In genomic region chrX:25427873-25428555, GRCh38 we compare ENCODE assay signal across 17 cellular contexts.
A peak's percentile ranks its signal among the peaks of the same experiment; 100 is the strongest.
DNase-seq lines count a peak whose midpoint lies in the region; ATAC-seq and TF ChIP-seq lines count a peak whose summit lies in the region.
"Had no signal": no experiment of that assay in that cellular context is flagged by ENCODE, and none has a peak within 500 bp of the region (broad histone marks: within the 10 kb centered on the region; RNA-seq: fewer than 3 reads in every experiment).

No MANE protein-coding gene starts in this region.

- H3K9me3 Mint-ChIP-seq in mesothelial cell of epicardium = peaks cover 55% of the 10 kb centered on the region
- H3K9me3 Mint-ChIP-seq in activated naive CD8-positive, alpha-beta T cell treated with anti-CD3 and anti-CD28 coated beads, Interleukin-2, amount 50 U/mL, for 24 hours = no peaks in the 10 kb centered on the region
- H3K9me3 Mint-ChIP-seq: activated CD8-positive, alpha-beta T cell treated with anti-CD3 and anti-CD28 coated beads for 36 hours had no signal

- H3K36me3 Mint-ChIP-seq in mesothelial cell of epicardium = no peaks in the 10 kb centered on the region
- H3K36me3 Mint-ChIP-seq in activated naive CD8-positive, alpha-beta T cell treated with anti-CD3 and anti-CD28 coated beads, Interleukin-2, amount 50 U/mL, for 24 hours (ENCODE audit: low read depth) = no peaks in the 10 kb centered on the region
- H3K36me3 Mint-ChIP-seq: memory B cell; stimulated activated effector memory CD8-positive, alpha-beta T cell treated with anti-CD3 and anti-CD28 coated beads, Interleukin-12 subunit alpha, Interleukin-12 subunit beta, amount 100 ng/mL, for 72 hours had no signal

- peak; percentile 12 for TF ChIP-seq CTCF in mesothelial cell of epicardium (IDR thresholded peaks at IDR 0.05; ENCODE audit: unreplicated experiment)

- no peak for ATAC-seq in activated naive CD8-positive, alpha-beta T cell treated with anti-CD3 and anti-CD28 coated beads, Interleukin-2, amount 50 U/mL, for 24 hours
- ATAC-seq in GM18873 (IDR thresholded peaks at IDR 0.05; ENCODE audit: low FRiP score, unreplicated experiment) = no peak
- ATAC-seq in GM19463 (IDR thresholded peaks at IDR 0.05; ENCODE audit: unreplicated experiment) = no peak
- ATAC-seq: activated CD8-positive, alpha-beta T cell treated with anti-CD3 and anti-CD28 coated beads for 36 hours; stimulated activated effector memory CD8-positive, alpha-beta T cell treated with anti-CD3 and anti-CD28 coated beads, Interleukin-12 subunit alpha, Interleukin-12 subunit beta, amount 100 ng/mL, for 72 hours had no signal

- DNase-seq in DMS 273 (lab: John Stamatoyannopoulos, UW; ENCODE audit: unreplicated experiment) = peak; percentile 13
- no peak for DNase-seq in DMS 273 treated with DMSO at 0.1 percent for 48 hours (lab: John Stamatoyannopoulos, UW)
- peak; percentile 4 for DNase-seq in HT1080 (ENCODE audit: low read depth)
- peak; percentile 9 for DNase-seq in UCSD-AML1 (lab: John Stamatoyannopoulos, UW; ENCODE audit: unreplicated experiment)
- DNase-seq in mesothelial cell of epicardium (ENCODE audit: low spot score in 2 of 2, unreplicated experiment in 2 of 2) = no peak
- DNase-seq in activated naive CD8-positive, alpha-beta T cell treated with anti-CD3 and anti-CD28 coated beads, Interleukin-2, amount 50 U/mL, for 24 hours = no peak
- DNase-seq: activated CD8-positive, alpha-beta T cell treated with anti-CD3 and anti-CD28 coated beads for 36 hours; head of caudate nucleus; kidney; NCI-H2029 treated with DMSO at 0.1 percent for 48 hours; NCI-H524 treated with DMSO at 0.1 percent for 48 hours had no signal

- no peaks in the 10 kb centered on the region for H3K4me1 Mint-ChIP-seq in mesothelial cell of epicardium
- no peaks in the 10 kb centered on the region for H3K4me1 Mint-ChIP-seq in activated naive CD8-positive, alpha-beta T cell treated with anti-CD3 and anti-CD28 coated beads, Interleukin-2, amount 50 U/mL, for 24 hours
- H3K4me1 Mint-ChIP-seq: memory B cell; nephron; stimulated activated effector memory CD8-positive, alpha-beta T cell treated with anti-CD3 and anti-CD28 coated beads, Interleukin-12 subunit alpha, Interleukin-12 subunit beta, amount 100 ng/mL, for 72 hours had no signal

- peaks cover 7% of the 10 kb centered on the region for H3K27me3 Mint-ChIP-seq in mesothelial cell of epicardium (ENCODE audit: low read depth)
- H3K27me3 Mint-ChIP-seq in activated naive CD8-positive, alpha-beta T cell treated with anti-CD3 and anti-CD28 coated beads, Interleukin-2, amount 50 U/mL, for 24 hours = no peaks in the 10 kb centered on the region
- H3K27me3 Mint-ChIP-seq: activated CD8-positive, alpha-beta T cell treated with anti-CD3 and anti-CD28 coated beads for 36 hours; memory B cell had no signal

- no peak overlapping the region for H3K4me3 Mint-ChIP-seq in mesothelial cell of epicardium
- no peak overlapping the region for H3K4me3 Mint-ChIP-seq in activated naive CD8-positive, alpha-beta T cell treated with anti-CD3 and anti-CD28 coated beads, Interleukin-2, amount 50 U/mL, for 24 hours
- H3K4me3 Mint-ChIP-seq: activated CD8-positive, alpha-beta T cell treated with anti-CD3 and anti-CD28 coated beads for 36 hours; activated T-helper 1 cell treated with anti-CD3 and anti-CD28 coated beads, Interleukin-12 subunit alpha, Interleukin-12 subunit beta, Interleukin-2, Interleukin-4 antibody, amounts not matched to agents 30 ng/mL and 10 ng/mL and 1 ng/mL, durations not matched to agents 14 hours and 24 hours and 36 hours; memory B cell; nephron; stimulated activated effector memory CD8-positive, alpha-beta T cell treated with anti-CD3 and anti-CD28 coated beads, Interleukin-12 subunit alpha, Interleukin-12 subunit beta, amount 100 ng/mL, for 72 hours had no signal

- H3K27ac Mint-ChIP-seq in mesothelial cell of epicardium = no peak overlapping the region
- H3K27ac Mint-ChIP-seq in activated naive CD8-positive, alpha-beta T cell treated with anti-CD3 and anti-CD28 coated beads, Interleukin-2, amount 50 U/mL, for 24 hours = no peak overlapping the region
- H3K27ac Mint-ChIP-seq: activated CD8-positive, alpha-beta T cell treated with anti-CD3 and anti-CD28 coated beads for 36 hours; activated T-helper 1 cell treated with anti-CD3 and anti-CD28 coated beads, Interleukin-12 subunit alpha, Interleukin-12 subunit beta, Interleukin-2, Interleukin-4 antibody, amounts not matched to agents 30 ng/mL and 10 ng/mL and 1 ng/mL, durations not matched to agents 14 hours and 24 hours and 36 hours; memory B cell; nephron; stimulated activated effector memory CD8-positive, alpha-beta T cell treated with anti-CD3 and anti-CD28 coated beads, Interleukin-12 subunit alpha, Interleukin-12 subunit beta, amount 100 ng/mL, for 72 hours had no signal

Comparison
In these comparisons a context has a peak if more than half of its experiments do, and no peak if none do; other contexts are left out.
1. DNase-seq: peak in DMS 273 (single experiment), HT1080 (single experiment) and UCSD-AML1 (single experiment); none in DMS 273 treated with DMSO at 0.1 percent for 48 hours (single experiment), mesothelial cell of epicardium (0 of 2) and activated naive CD8-positive, alpha-beta T cell treated with anti-CD3 and anti-CD28 coated beads, Interleukin-2, amount 50 U/mL, for 24 hours (single experiment).